Comparison of ENCODE assay signal across 1 cellular context in genomic region chr13:107835339-107836018, GRCh38.
TF ChIP-seq lines count a peak whose summit lies in the region.

No MANE protein-coding gene starts in this region.

TF ChIP-seq in SK-N-SH, 30 proteins besides CTCF, POLR2A, EP300 and RAD21 (continued from another document):
- TF ChIP-seq REST (IDR thresholded peaks at IDR 0.05; ENCODE audit: low read depth, low read length) (no peak), CHD2 (IDR thresholded peaks at IDR 0.05; ENCODE audit: low read length, partially characterized antibody) (no peak), NFIC (IDR thresholded peaks at IDR 0.05; ENCODE audit: borderline replicate concordance) (peak; percentile 90), POLR2AphosphoS5 (IDR thresholded peaks at IDR 0.05; ENCODE audit: low read depth, low read length) (peak; percentile 40; the same call in 1 of the 2 replicates), SIN3A (IDR thresholded peaks at IDR 0.05; ENCODE audit: borderline replicate concordance, low read depth, low read length) (no peak), ELF1 (IDR thresholded peaks at IDR 0.05) (peak; percentile 24), GABPA (IDR thresholded peaks at IDR 0.05; ENCODE audit: low read depth) (no peak), RXRA (IDR thresholded peaks at IDR 0.05; ENCODE audit: borderline replicate concordance, low read depth) (peak; percentile 64; the same call in 1 of the 2 replicates), FOSL2 (IDR thresholded peaks at IDR 0.05; ENCODE audit: borderline replicate concordance, low read depth) (peak; percentile 86), SMC3 (IDR thresholded peaks at IDR 0.05; ENCODE audit: low read depth, low read length) (no peak), EZH2phosphoT487 (IDR thresholded peaks at IDR 0.05; ENCODE audit: borderline replicate concordance, low read depth) (no peak), TEAD4 (IDR thresholded peaks at IDR 0.05; ENCODE audit: borderline replicate concordance, insufficient read depth) (peak; percentile 91), YY1 (IDR thresholded peaks at IDR 0.05; ENCODE audit: low read depth) (no peak), GATA2 (CRISPR knock-in tag; IDR thresholded peaks at IDR 0.05) (no peak), NRF1 (IDR thresholded peaks at IDR 0.05; ENCODE audit: low read depth, low read length) (no peak), RFX5 (IDR thresholded peaks at IDR 0.05; ENCODE audit: low read length) (no peak), RCOR1 (IDR thresholded peaks at IDR 0.05; ENCODE audit: low read length) (no peak), TAF1 (IDR thresholded peaks at IDR 0.05; ENCODE audit: borderline replicate concordance, low read depth, low read length) (no peak)
